In genomic region chr11:17578958-17579357, GRCh38 we compare ENCODE assay signal across 19 cellular contexts. TPM values are rescaled to one million over a fixed set of nuclear protein-coding genes. Genes with fewer than 3 reads are reported as not detected.
"Had no signal": no experiment of that assay in that cellular context is flagged by ENCODE, and none has a peak within 500 bp of the region (broad histone marks: within the 10 kb centered on the region; RNA-seq: fewer than 3 reads in every experiment).

No MANE protein-coding gene starts in this region.

- H3K4me1 Mint-ChIP-seq: activated T-helper 17 cell treated with anti-CD3 and anti-CD28 coated beads, Interleukin-2, amount 50 U/mL, for 72 hours had no signal

- H3K4me1 ChIP-seq: body of pancreas, foreskin keratinocyte, parathyroid adenoma, upper lobe of left lung had no signal

- H3K27me3 ChIP-seq: body of pancreas, neutrophil, upper lobe of left lung had no signal

- H3K4me3 Mint-ChIP-seq: activated naive CD4-positive, alpha-beta T cell treated with anti-CD3 and anti-CD28 coated beads for 36 hours; activated T-helper 17 cell treated with anti-CD3 and anti-CD28 coated beads, Interleukin-2, amount 50 U/mL, for 72 hours; naive thymus-derived CD4-positive, alpha-beta T cell; stimulated activated naive CD8-positive, alpha-beta T cell treated with anti-CD3 and anti-CD28 coated beads, Interleukin-15, Interleukin-2, amounts not matched to agents 100 ng/mL and 50 ng/mL, for 24 hours had no signal

- H3K36me3 Mint-ChIP-seq: naive thymus-derived CD4-positive, alpha-beta T cell had no signal

- H3K36me3 ChIP-seq: neutrophil, upper lobe of left lung had no signal

- H3K9me3 Mint-ChIP-seq: activated naive CD4-positive, alpha-beta T cell treated with anti-CD3 and anti-CD28 coated beads for 36 hours; activated T-helper 17 cell treated with anti-CD3 and anti-CD28 coated beads, Interleukin-2, amount 50 U/mL, for 72 hours; stimulated activated naive CD8-positive, alpha-beta T cell treated with anti-CD3 and anti-CD28 coated beads, Interleukin-15, Interleukin-2, amounts not matched to agents 100 ng/mL and 50 ng/mL, for 24 hours had no signal

- H3K27ac ChIP-seq: body of pancreas, dorsolateral prefrontal cortex, foreskin keratinocyte, neutrophil, parathyroid adenoma, upper lobe of left lung had no signal

- ATAC-seq: activated T-helper 17 cell treated with anti-CD3 and anti-CD28 coated beads, Interleukin-2, amount 50 U/mL, for 72 hours; body of pancreas; foreskin keratinocyte; mucosa of descending colon; naive thymus-derived CD4-positive, alpha-beta T cell had no signal

- DNase-seq: activated CD4-positive, alpha-beta T cell treated with anti-CD3 and anti-CD28 coated beads, Interleukin-2, amount 50 U/mL, for 4 hours; activated naive CD4-positive, alpha-beta T cell treated with anti-CD3 and anti-CD28 coated beads for 36 hours; body of pancreas; caudate nucleus; foreskin keratinocyte; kidney glomerular epithelial cell; mesenchymal stem cell; mucosa of descending colon had no signal

- H3K9me3 ChIP-seq: body of pancreas, mucosa of descending colon, neutrophil, upper lobe of left lung had no signal

- H3K27ac Mint-ChIP-seq: activated naive CD4-positive, alpha-beta T cell treated with anti-CD3 and anti-CD28 coated beads for 36 hours; activated T-helper 17 cell treated with anti-CD3 and anti-CD28 coated beads, Interleukin-2, amount 50 U/mL, for 72 hours; naive thymus-derived CD4-positive, alpha-beta T cell; stimulated activated naive CD8-positive, alpha-beta T cell treated with anti-CD3 and anti-CD28 coated beads, Interleukin-15, Interleukin-2, amounts not matched to agents 100 ng/mL and 50 ng/mL, for 24 hours had no signal

- H3K4me3 ChIP-seq: body of pancreas, dorsolateral prefrontal cortex, mucosa of descending colon, upper lobe of left lung had no signal

RNA-seq across cellular contexts. Expression of gene OTOG, which starts 31.9 kb away (rescaled TPM):
- total RNA-seq: activated naive CD4-positive, alpha-beta T cell treated with anti-CD3 and anti-CD28 coated beads for 36 hours; activated T-helper 17 cell treated with anti-CD3 and anti-CD28 coated beads, Interleukin-2, amount 50 U/mL, for 72 hours; body of pancreas; epithelial cell of proximal tubule; fibroblast of lung; foreskin keratinocyte; lower leg skin; naive thymus-derived CD4-positive, alpha-beta T cell; T-helper 1 cell treated with Interleukin-12 subunit alpha and Interleukin-12 subunit beta and Interleukin-4 antibody, amounts not matched to agents 30 ng/mL and 1 ng/mL, for 36 hours; upper lobe of left lung had no signal

RNA-seq across cellular contexts. Expression of gene USH1C, which starts 34.7 kb away (rescaled TPM):
- total RNA-seq: activated naive CD4-positive, alpha-beta T cell treated with anti-CD3 and anti-CD28 coated beads for 36 hours; activated T-helper 17 cell treated with anti-CD3 and anti-CD28 coated beads, Interleukin-2, amount 50 U/mL, for 72 hours; fibroblast of lung; foreskin keratinocyte; naive thymus-derived CD4-positive, alpha-beta T cell; T-helper 1 cell treated with Interleukin-12 subunit alpha and Interleukin-12 subunit beta and Interleukin-4 antibody, amounts not matched to agents 30 ng/mL and 1 ng/mL, for 36 hours had no signal
